9 cellular contexts compared by ENCODE assay signal in genomic region chr15:66704783-66705113, GRCh38. TPM values are rescaled to one million over a fixed set of nuclear protein-coding genes. Genes with fewer than 3 reads are reported as not detected.
DNase-seq lines count a peak whose midpoint lies in the region; ATAC-seq and TF ChIP-seq lines count a peak whose summit lies in the region.
"Had no signal": no experiment of that assay in that cellular context is flagged by ENCODE, and none has a peak within 500 bp of the region (broad histone marks: within the 10 kb centered on the region; RNA-seq: fewer than 3 reads in every experiment).

No MANE protein-coding gene starts in this region.

- H3K27me3 ChIP-seq in thoracic aorta (replicated peaks; ENCODE audit: insufficient read depth) = no peaks in the 10 kb centered on the region

- no peak for ATAC-seq in activated T-cell treated with anti-CD3 and anti-CD28 coated beads, Interleukin-2, amount 50 U/mL, for 72 hours (replicated peaks in 1 of 2)
- no peak for ATAC-seq in activated T-helper 17 cell treated with anti-CD3 and anti-CD28 coated beads, Interleukin-2, amount 50 U/mL, for 72 hours (replicated peaks)
- ATAC-seq in thoracic aorta (ENCODE audit: insufficient number of reproducible peaks, low FRiP score, low read depth) = no peak
- no peak for ATAC-seq in GM19395 (IDR thresholded peaks at IDR 0.05; ENCODE audit: unreplicated experiment)

- peak overlapping the region; percentile 72 to 73 for H3K4me3 Mint-ChIP-seq in activated T-cell treated with anti-CD3 and anti-CD28 coated beads, Interleukin-2, amount 50 U/mL, for 72 hours
- H3K4me3 Mint-ChIP-seq in activated T-cell treated with anti-CD3 and anti-CD28 coated beads, Interleukin-2, amount 50 U/mL, for 24 hours = no peak overlapping the region
- peak overlapping the region; percentile 64 for H3K4me3 Mint-ChIP-seq in activated T-helper 17 cell treated with anti-CD3 and anti-CD28 coated beads, Interleukin-2, amount 50 U/mL, for 72 hours

- peak overlapping the region; percentile 51 to 75 for H3K27ac ChIP-seq in thoracic aorta

- no peaks in the 10 kb centered on the region for H3K9me3 Mint-ChIP-seq in activated T-cell treated with anti-CD3 and anti-CD28 coated beads, Interleukin-2, amount 50 U/mL, for 72 hours
- no peaks in the 10 kb centered on the region for H3K9me3 Mint-ChIP-seq in activated T-cell treated with anti-CD3 and anti-CD28 coated beads, Interleukin-2, amount 50 U/mL, for 24 hours
- no peaks in the 10 kb centered on the region for H3K9me3 Mint-ChIP-seq in activated T-helper 17 cell treated with anti-CD3 and anti-CD28 coated beads, Interleukin-2, amount 50 U/mL, for 72 hours

- intact Hi-C loops in lower leg skin (cut with DNase I; ENCODE audit: low total_unique reads) = no loop called here

- no peak for TF ChIP-seq POLR2A in lower leg skin (IDR thresholded peaks at IDR 0.05)

- TF ChIP-seq CTCF in lower leg skin (IDR thresholded peaks at IDR 0.05) (no peak), thoracic aorta (IDR thresholded peaks at IDR 0.05) (no peak)

- H3K4me3 ChIP-seq in lower leg skin (ENCODE audit: low read depth, poor library complexity, severe bottlenecking) (peak overlapping the region; percentile 5), thoracic aorta (peak overlapping the region; percentile 84)

- H3K4me1 ChIP-seq in thoracic aorta (ENCODE audit: control insufficient read depth in 1 of 2, low read depth in 2 of 2) = peaks cover 22 to 55% of the 10 kb centered on the region in 2 donors

- no peaks in the 10 kb centered on the region for H3K9me3 ChIP-seq in thoracic aorta

- peaks cover 16% of the 10 kb centered on the region for H3K4me1 Mint-ChIP-seq in activated T-cell treated with anti-CD3 and anti-CD28 coated beads, Interleukin-2, amount 50 U/mL, for 72 hours (ENCODE audit: low read depth)
- H3K4me1 Mint-ChIP-seq in activated T-cell treated with anti-CD3 and anti-CD28 coated beads, Interleukin-2, amount 50 U/mL, for 24 hours (ENCODE audit: low read depth) = peaks cover 20% of the 10 kb centered on the region
- H3K4me1 Mint-ChIP-seq in activated T-helper 17 cell treated with anti-CD3 and anti-CD28 coated beads, Interleukin-2, amount 50 U/mL, for 72 hours = no peaks in the 10 kb centered on the region

- whole genome bisulfite sequencing in lower leg skin, 2 donors = 47 to 71% methylated on average over 1 of the region's 1 CpG

- peaks cover 28% of the 10 kb centered on the region for H3K27me3 Mint-ChIP-seq in activated T-cell treated with anti-CD3 and anti-CD28 coated beads, Interleukin-2, amount 50 U/mL, for 72 hours (ENCODE audit: low read depth)
- peaks cover 31% of the 10 kb centered on the region for H3K27me3 Mint-ChIP-seq in activated T-cell treated with anti-CD3 and anti-CD28 coated beads, Interleukin-2, amount 50 U/mL, for 24 hours
- peaks cover 15% of the 10 kb centered on the region for H3K27me3 Mint-ChIP-seq in activated T-helper 17 cell treated with anti-CD3 and anti-CD28 coated beads, Interleukin-2, amount 50 U/mL, for 72 hours

- no peaks in the 10 kb centered on the region for H3K36me3 ChIP-seq in thoracic aorta

- peaks cover 2% of the 10 kb centered on the region in 2 donors for H3K36me3 Mint-ChIP-seq in activated T-cell treated with anti-CD3 and anti-CD28 coated beads, Interleukin-2, amount 50 U/mL, for 72 hours (ENCODE audit: insufficient read depth in 2 of 2)
- no peaks in the 10 kb centered on the region for H3K36me3 Mint-ChIP-seq in activated T-cell treated with anti-CD3 and anti-CD28 coated beads, Interleukin-2, amount 50 U/mL, for 24 hours (ENCODE audit: low read depth)
- H3K36me3 Mint-ChIP-seq in activated T-helper 17 cell treated with anti-CD3 and anti-CD28 coated beads, Interleukin-2, amount 50 U/mL, for 72 hours (ENCODE audit: low read depth) = no peaks in the 10 kb centered on the region

- no peak for DNase-seq in activated T-cell treated with anti-CD3 and anti-CD28 coated beads, Interleukin-2, amount 50 U/mL, for 72 hours
- DNase-seq in activated T-cell treated with anti-CD3 and anti-CD28 coated beads, Interleukin-2, amount 50 U/mL, for 24 hours = no peak
- no peak for DNase-seq in lower leg skin (ENCODE audit: low spot score in 2 of 2)
- DNase-seq in thoracic aorta (ENCODE audit: low spot score) = no peak
- no peak for DNase-seq in NCI-H1092 treated with DMSO at 0.1 percent for 48 hours (lab: John Stamatoyannopoulos, UW)
- no peak for DNase-seq in medulla oblongata (ENCODE audit: extremely low spot score)
- DNase-seq: AML-193 had no signal

- H3K27ac Mint-ChIP-seq in activated T-cell treated with anti-CD3 and anti-CD28 coated beads, Interleukin-2, amount 50 U/mL, for 72 hours = no peak overlapping the region
- H3K27ac Mint-ChIP-seq in activated T-cell treated with anti-CD3 and anti-CD28 coated beads, Interleukin-2, amount 50 U/mL, for 24 hours = no peak overlapping the region
- H3K27ac Mint-ChIP-seq in activated T-helper 17 cell treated with anti-CD3 and anti-CD28 coated beads, Interleukin-2, amount 50 U/mL, for 72 hours = no peak overlapping the region

RNA-seq across cellular contexts. Expression of gene SMAD6, which starts 2.7 kb away (rescaled TPM):
- total RNA-seq in activated T-cell treated with anti-CD3 and anti-CD28 coated beads, Interleukin-2, amount 50 U/mL, for 72 hours = under 1 TPM; 0.31 to 0.35 TPM
- total RNA-seq in activated T-helper 17 cell treated with anti-CD3 and anti-CD28 coated beads, Interleukin-2, amount 50 U/mL, for 72 hours = under 1 TPM in 1 of 2 donors, not detected in 1; 0.19 TPM
- total RNA-seq in lower leg skin = 1 to 10 TPM; 2.0 to 9.1 (median 6.7) TPM
- 100 to 1,000 TPM in 1 of 2 donors, 10 to 100 TPM in 1; 73.3 to 113 TPM for total RNA-seq in thoracic aorta

Comparison
In these comparisons a context has a peak if more than half of its experiments do, and no peak if none do; other contexts are left out.
1. RNA of gene SMAD6, which starts 2.7 kb away (total RNA-seq): 73.3 to 113 TPM in thoracic aorta; 2.0 to 9.1 TPM in lower leg skin, 0.31 to 0.35 TPM in activated T-cell treated with anti-CD3 and anti-CD28 coated beads, Interleukin-2, amount 50 U/mL, for 72 hours and 0.19 TPM in activated T-helper 17 cell treated with anti-CD3 and anti-CD28 coated beads, Interleukin-2, amount 50 U/mL, for 72 hours; every median in the first group is over 4 times any median in the second.